In genomic region chr6:43434441-43434840, GRCh38 we compare ENCODE assay signal across 17 cellular contexts. TPM values are rescaled to one million over a fixed set of nuclear protein-coding genes. Genes with fewer than 3 reads are reported as not detected.
A peak's percentile ranks its signal among the peaks of the same experiment; 100 is the strongest.
DNase-seq lines count a peak whose midpoint lies in the region; ATAC-seq and TF ChIP-seq lines count a peak whose summit lies in the region.
"Had no signal": no experiment of that assay in that cellular context is flagged by ENCODE, and none has a peak within 500 bp of the region (broad histone marks: within the 10 kb centered on the region; RNA-seq: fewer than 3 reads in every experiment).

No MANE protein-coding gene starts in this region.

- ATAC-seq in activated T-helper 17 cell treated with anti-CD3 and anti-CD28 coated beads, Interleukin-2, amount 50 U/mL, for 72 hours (replicated peaks) = no peak
- ATAC-seq in left cardiac atrium (peak; percentile 45 to 64), lower lobe of right lung (no peak)
- ATAC-seq: PC-3 had no signal

- H3K27me3 Mint-ChIP-seq in activated T-helper 17 cell treated with anti-CD3 and anti-CD28 coated beads, Interleukin-2, amount 50 U/mL, for 72 hours = no peaks in the 10 kb centered on the region
- H3K27me3 Mint-ChIP-seq in neural crest cell (ENCODE audit: low read depth) = no peaks in the 10 kb centered on the region
- H3K27me3 Mint-ChIP-seq in activated T-helper 2 cell treated with anti-CD3 and anti-CD28 coated beads, Interferon-gamma antibody, Interleukin-2, Interleukin-4, amounts not matched to agents 10 μg/mL and 5 μg/mL and 100 μg/mL, durations not matched to agents 14 hours and 24 hours and 36 hours (ENCODE audit: low read depth) = no peaks in the 10 kb centered on the region

- no peaks in the 10 kb centered on the region for H3K4me1 Mint-ChIP-seq in activated T-helper 17 cell treated with anti-CD3 and anti-CD28 coated beads, Interleukin-2, amount 50 U/mL, for 72 hours
- H3K4me1 Mint-ChIP-seq in neural crest cell = peaks cover 4% of the 10 kb centered on the region
- H3K4me1 Mint-ChIP-seq in activated T-helper 2 cell treated with anti-CD3 and anti-CD28 coated beads, Interferon-gamma antibody, Interleukin-2, Interleukin-4, amounts not matched to agents 10 μg/mL and 5 μg/mL and 100 μg/mL, durations not matched to agents 14 hours and 24 hours and 36 hours (ENCODE audit: low read depth) = peaks cover 2% of the 10 kb centered on the region

- H3K9me3 ChIP-seq in lower lobe of right lung (no peaks in the 10 kb centered on the region), smooth muscle cell (replicated peaks; ENCODE audit: low read depth) (no peaks in the 10 kb centered on the region)

- peaks cover 20% of the 10 kb centered on the region for H3K79me2 ChIP-seq in smooth muscle cell (ENCODE audit: low read depth)

- H3K27ac Mint-ChIP-seq in activated T-helper 17 cell treated with anti-CD3 and anti-CD28 coated beads, Interleukin-2, amount 50 U/mL, for 72 hours = peak overlapping the region; percentile 65
- peak overlapping the region; percentile 31 for H3K27ac Mint-ChIP-seq in neural crest cell (ENCODE audit: unreplicated experiment)
- no peak overlapping the region for H3K27ac Mint-ChIP-seq in activated T-helper 2 cell treated with anti-CD3 and anti-CD28 coated beads, Interferon-gamma antibody, Interleukin-2, Interleukin-4, amounts not matched to agents 10 μg/mL and 5 μg/mL and 100 μg/mL, durations not matched to agents 14 hours and 24 hours and 36 hours
- H3K27ac Mint-ChIP-seq: HFFc6 had no signal

- 96% methylated on average over 11 of the region's 11 CpGs for WGBS in smooth muscle cell (ENCODE audit: low lambda C conversion rate)

- TF ChIP-seq CTCF in neural crest cell (conservative IDR thresholded peaks at IDR 0.05) = no peak
- no peak for TF ChIP-seq CTCF in lower lobe of right lung (IDR thresholded peaks at IDR 0.05)
- TF ChIP-seq CTCF in smooth muscle cell (IDR thresholded peaks at IDR 0.05; ENCODE audit: borderline replicate concordance, insufficient read depth, poor library complexity, severe bottlenecking) = no peak

- H4K20me1 ChIP-seq in smooth muscle cell (ENCODE audit: low read depth) = no peaks in the 10 kb centered on the region

- peaks cover 23% of the 10 kb centered on the region for H3K36me3 Mint-ChIP-seq in activated T-helper 17 cell treated with anti-CD3 and anti-CD28 coated beads, Interleukin-2, amount 50 U/mL, for 72 hours (ENCODE audit: low read depth)
- peaks cover 2% of the 10 kb centered on the region for H3K36me3 Mint-ChIP-seq in neural crest cell (ENCODE audit: low read depth)
- H3K36me3 Mint-ChIP-seq in activated T-helper 2 cell treated with anti-CD3 and anti-CD28 coated beads, Interferon-gamma antibody, Interleukin-2, Interleukin-4, amounts not matched to agents 10 μg/mL and 5 μg/mL and 100 μg/mL, durations not matched to agents 14 hours and 24 hours and 36 hours (ENCODE audit: low read depth) = peaks cover 27% of the 10 kb centered on the region

- intact Hi-C loops in left cardiac atrium (cut with DNase I) = no loop called here
- intact Hi-C loops in lower lobe of right lung (cut with DNase I) = no loop called here
- intact Hi-C loops in activated T-helper 2 cell treated with anti-CD3 and anti-CD28 coated beads, Interferon-gamma antibody, Interleukin-2, Interleukin-4, amounts not matched to agents 10 μg/mL and 5 μg/mL and 100 μg/mL, durations not matched to agents 14 hours and 24 hours and 36 hours (cut with micrococcal nuclease) = no loop called here

- H3K4me1 ChIP-seq in lower lobe of right lung (peaks cover 20% of the 10 kb centered on the region), smooth muscle cell (ENCODE audit: low read depth) (no peaks in the 10 kb centered on the region)

- H3K27me3 ChIP-seq in lower lobe of right lung (ENCODE audit: low read depth) (no peaks in the 10 kb centered on the region), smooth muscle cell (ENCODE audit: low read depth) (no peaks in the 10 kb centered on the region)

- no peak overlapping the region for H2AFZ ChIP-seq in smooth muscle cell (ENCODE audit: low read depth)

- H3K36me3 ChIP-seq in lower lobe of right lung = peaks cover 64% of the 10 kb centered on the region
- H3K36me3 ChIP-seq in smooth muscle cell (ENCODE audit: low read depth) = no peaks in the 10 kb centered on the region

- no peaks in the 10 kb centered on the region for H3K9me3 Mint-ChIP-seq in activated T-helper 17 cell treated with anti-CD3 and anti-CD28 coated beads, Interleukin-2, amount 50 U/mL, for 72 hours
- H3K9me3 Mint-ChIP-seq in neural crest cell = no peaks in the 10 kb centered on the region
- no peaks in the 10 kb centered on the region for H3K9me3 Mint-ChIP-seq in activated T-helper 2 cell treated with anti-CD3 and anti-CD28 coated beads, Interferon-gamma antibody, Interleukin-2, Interleukin-4, amounts not matched to agents 10 μg/mL and 5 μg/mL and 100 μg/mL, durations not matched to agents 14 hours and 24 hours and 36 hours
- H3K9me3 Mint-ChIP-seq: HFFc6 had no signal

- no peak overlapping the region for H3K27ac ChIP-seq in lower lobe of right lung
- H3K27ac ChIP-seq in smooth muscle cell (ENCODE audit: low read depth) = no peak overlapping the region
- H3K27ac ChIP-seq: C4-2B had no signal

- DNase-seq in D341Med (ENCODE audit: low spot score) (peak; percentile 8), left cardiac atrium (peak; percentile 42), neural crest cell (ENCODE audit: low read depth, low spot score) (no peak), lower lobe of right lung (no peak), NCI-H146 treated with DMSO at 0.1 percent for 48 hours (lab: John Stamatoyannopoulos, UW; ENCODE audit: unreplicated experiment) (no peak), smooth muscle cell (lab: John Stamatoyannopoulos, UW; ENCODE audit: unreplicated experiment) (no peak)
- DNase-seq in activated T-helper 2 cell treated with anti-CD3 and anti-CD28 coated beads, Interferon-gamma antibody, Interleukin-2, Interleukin-4, amounts not matched to agents 10 μg/mL and 5 μg/mL and 100 μg/mL, durations not matched to agents 14 hours and 24 hours and 36 hours (ENCODE audit: low spot score) = no peak
- DNase-seq: DMS 273 treated with DMSO at 0.1 percent for 48 hours, HFFc6, KG1, NCI-H146, NCI-H2081 treated with DMSO at 0.1 percent for 48 hours, NCI-H510A treated with DMSO at 0.1 percent for 48 hours, NCI-H82, PC-3 had no signal

- H3K4me2 ChIP-seq in smooth muscle cell = no peak overlapping the region

- no peak overlapping the region for H3K4me3 Mint-ChIP-seq in activated T-helper 17 cell treated with anti-CD3 and anti-CD28 coated beads, Interleukin-2, amount 50 U/mL, for 72 hours
- no peak overlapping the region for H3K4me3 Mint-ChIP-seq in neural crest cell
- no peak overlapping the region for H3K4me3 Mint-ChIP-seq in activated T-helper 2 cell treated with anti-CD3 and anti-CD28 coated beads, Interferon-gamma antibody, Interleukin-2, Interleukin-4, amounts not matched to agents 10 μg/mL and 5 μg/mL and 100 μg/mL, durations not matched to agents 14 hours and 24 hours and 36 hours (ENCODE audit: low read depth)
- H3K4me3 Mint-ChIP-seq: HFFc6 had no signal

- no peak overlapping the region for H3K9ac ChIP-seq in smooth muscle cell (ENCODE audit: low read depth)

- H3F3A ChIP-seq in smooth muscle cell (ENCODE audit: low read depth) = no peaks in the 10 kb centered on the region

- no peak overlapping the region for H3K4me3 ChIP-seq in lower lobe of right lung
- no peak overlapping the region for H3K4me3 ChIP-seq in smooth muscle cell

RNA-seq across cellular contexts. Expression of gene ABCC10, which starts 7.1 kb away (rescaled TPM):
- total RNA-seq in activated T-helper 17 cell treated with anti-CD3 and anti-CD28 coated beads, Interleukin-2, amount 50 U/mL, for 72 hours = 10 to 100 TPM; 41.2 to 47.9 TPM
- 10 to 100 TPM; 12.5 to 13.7 TPM for total RNA-seq in left cardiac atrium
- total RNA-seq in neural crest cell = 34.1 and 35.2 TPM in 2 replicates
- total RNA-seq in lower lobe of right lung = 34.4 TPM
- 11.2 and 12.5 TPM in 2 replicates for total RNA-seq in smooth muscle cell
- 17.8 and 35.0 TPM in 2 replicates for polyA plus RNA-seq in smooth muscle cell
- total RNA-seq in activated T-helper 2 cell treated with anti-CD3 and anti-CD28 coated beads, Interferon-gamma antibody, Interleukin-2, Interleukin-4, amounts not matched to agents 10 μg/mL and 5 μg/mL and 100 μg/mL, durations not matched to agents 14 hours and 24 hours and 36 hours = 45.6 and 46.7 TPM in 2 replicates

RNA-seq across cellular contexts. Expression of gene DLK2, which starts 20.9 kb away (rescaled TPM):
- total RNA-seq in activated T-helper 17 cell treated with anti-CD3 and anti-CD28 coated beads, Interleukin-2, amount 50 U/mL, for 72 hours = 1 to 10 TPM; 1.3 to 2.8 TPM
- total RNA-seq in left cardiac atrium (under 1 TPM in 1 of 2 donors, not detected in 1; 0.68 TPM), neural crest cell (1.5 and 1.6 TPM in 2 replicates), lower lobe of right lung (0.53 TPM), smooth muscle cell (0.27 and 2.0 TPM in 2 replicates)
- polyA plus RNA-seq in smooth muscle cell = 3.7 and 3.8 TPM in 2 replicates
- 2.1 and 2.5 TPM in 2 replicates for total RNA-seq in activated T-helper 2 cell treated with anti-CD3 and anti-CD28 coated beads, Interferon-gamma antibody, Interleukin-2, Interleukin-4, amounts not matched to agents 10 μg/mL and 5 μg/mL and 100 μg/mL, durations not matched to agents 14 hours and 24 hours and 36 hours

RNA-seq across cellular contexts. Expression of gene TJAP1, which starts 42.9 kb away (rescaled TPM):
- total RNA-seq in activated T-helper 17 cell treated with anti-CD3 and anti-CD28 coated beads, Interleukin-2, amount 50 U/mL, for 72 hours = 10 to 100 TPM; 37.8 to 38.4 TPM
- total RNA-seq in left cardiac atrium (10 to 100 TPM; 17.4 to 18.3 TPM), neural crest cell (47.3 and 52.1 TPM in 2 replicates), lower lobe of right lung (34.3 TPM), smooth muscle cell (9.3 and 25.5 TPM in 2 replicates)
- polyA plus RNA-seq in smooth muscle cell = 13.5 and 15.3 TPM in 2 replicates
- total RNA-seq in activated T-helper 2 cell treated with anti-CD3 and anti-CD28 coated beads, Interferon-gamma antibody, Interleukin-2, Interleukin-4, amounts not matched to agents 10 μg/mL and 5 μg/mL and 100 μg/mL, durations not matched to agents 14 hours and 24 hours and 36 hours = 36.0 and 42.7 TPM in 2 replicates

Comparison
In these comparisons a context has a peak if more than half of its experiments do, and no peak if none do; other contexts are left out.
1. DNase-seq: peak in D341Med (single experiment) and left cardiac atrium (single experiment); none in neural crest cell (single experiment), lower lobe of right lung (single experiment), NCI-H146 treated with DMSO at 0.1 percent for 48 hours (single experiment), smooth muscle cell (single experiment) and activated T-helper 2 cell treated with anti-CD3 and anti-CD28 coated beads, Interferon-gamma antibody, Interleukin-2, Interleukin-4, amounts not matched to agents 10 μg/mL and 5 μg/mL and 100 μg/mL, durations not matched to agents 14 hours and 24 hours and 36 hours (single experiment).
2. ATAC-seq: peak in left cardiac atrium (2 of 2); none in activated T-helper 17 cell treated with anti-CD3 and anti-CD28 coated beads, Interleukin-2, amount 50 U/mL, for 72 hours (single experiment) and lower lobe of right lung (0 of 2).